Comparison of ENCODE assay signal across 1 cellular context in genomic region chr14:99611639-99612038, GRCh38.
A peak's percentile ranks its signal among the peaks of the same experiment; 100 is the strongest.
TF ChIP-seq lines count a peak whose summit lies in the region.

No MANE protein-coding gene starts in this region.

TF ChIP-seq in HepG2, 621 proteins besides CTCF, POLR2A, EP300 and RAD21:
- TF ChIP-seq HNF4A (CRISPR knock-in tag; IDR thresholded peaks at IDR 0.05) (peak; percentile 61; the same call in 1 of the 2 replicates), LCORL (IDR thresholded peaks at IDR 0.05) (no peak), LCORL (CRISPR knock-in tag; IDR thresholded peaks at IDR 0.05) (0 out of 2 replicates have a peak, but pooled peaks have one; percentile 23), SATB2 (CRISPR knock-in tag; IDR thresholded peaks at IDR 0.05) (no peak), ARID5B (CRISPR knock-in tag; IDR thresholded peaks at IDR 0.05) (peak; percentile 57), SAP130 (CRISPR knock-in tag; IDR thresholded peaks at IDR 0.05; ENCODE audit: low read depth) (0 out of 2 replicates have a peak, but pooled peaks have one; percentile 16)
